In the genomic region with DNA sequence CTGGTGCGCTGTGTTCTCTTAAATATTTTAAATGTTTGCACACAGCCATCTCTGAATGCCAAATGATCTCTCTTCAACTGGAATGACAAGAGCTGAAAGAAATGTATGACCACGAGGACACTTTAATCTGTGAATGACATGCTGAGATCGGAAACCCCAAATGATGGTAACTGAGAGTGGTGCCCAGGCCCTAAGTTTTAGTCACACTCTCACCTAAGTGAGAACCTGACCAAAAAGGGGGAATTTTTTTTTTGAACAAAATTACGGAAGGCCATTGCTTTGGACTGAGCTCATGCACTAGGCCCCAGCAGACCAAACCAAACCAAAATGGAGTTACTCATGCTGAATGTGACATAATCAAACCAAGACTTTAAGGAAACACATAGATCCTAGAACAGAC, we compare ENCODE assay signal across 1 cellular context.
TF ChIP-seq lines count a peak whose summit lies in the region.

No MANE protein-coding gene starts in this region.

TF ChIP-seq in HepG2, 621 proteins besides CTCF, POLR2A, EP300 and RAD21 (continued from another document):
- TF ChIP-seq, protein P1, sequence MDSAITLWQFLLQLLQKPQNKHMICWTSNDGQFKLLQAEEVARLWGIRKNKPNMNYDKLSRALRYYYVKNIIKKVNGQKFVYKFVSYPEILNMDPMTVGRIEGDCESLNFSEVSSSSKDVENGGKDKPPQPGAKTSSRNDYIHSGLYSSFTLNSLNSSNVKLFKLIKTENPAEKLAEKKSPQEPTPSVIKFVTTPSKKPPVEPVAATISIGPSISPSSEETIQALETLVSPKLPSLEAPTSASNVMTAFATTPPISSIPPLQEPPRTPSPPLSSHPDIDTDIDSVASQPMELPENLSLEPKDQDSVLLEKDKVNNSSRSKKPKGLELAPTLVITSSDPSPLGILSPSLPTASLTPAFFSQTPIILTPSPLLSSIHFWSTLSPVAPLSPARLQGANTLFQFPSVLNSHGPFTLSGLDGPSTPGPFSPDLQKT (CRISPR knock-in tag; IDR thresholded peaks at IDR 0.05; ENCODE audit: borderline replicate concordance), result no peak
- TF ChIP-seq, protein P2, sequence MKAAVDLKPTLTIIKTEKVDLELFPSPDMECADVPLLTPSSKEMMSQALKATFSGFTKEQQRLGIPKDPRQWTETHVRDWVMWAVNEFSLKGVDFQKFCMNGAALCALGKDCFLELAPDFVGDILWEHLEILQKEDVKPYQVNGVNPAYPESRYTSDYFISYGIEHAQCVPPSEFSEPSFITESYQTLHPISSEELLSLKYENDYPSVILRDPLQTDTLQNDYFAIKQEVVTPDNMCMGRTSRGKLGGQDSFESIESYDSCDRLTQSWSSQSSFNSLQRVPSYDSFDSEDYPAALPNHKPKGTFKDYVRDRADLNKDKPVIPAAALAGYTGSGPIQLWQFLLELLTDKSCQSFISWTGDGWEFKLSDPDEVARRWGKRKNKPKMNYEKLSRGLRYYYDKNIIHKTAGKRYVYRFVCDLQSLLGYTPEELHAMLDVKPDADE (CRISPR knock-in tag; IDR thresholded peaks at IDR 0.05), result no peak
- TF ChIP-seq TEF (CRISPR knock-in tag; IDR thresholded peaks at IDR 0.05) (no peak), ZNF569 (CRISPR knock-in tag; IDR thresholded peaks at IDR 0.05; ENCODE audit: borderline replicate concordance) (no peak), ZFX (CRISPR knock-in tag; IDR thresholded peaks at IDR 0.05; ENCODE audit: low read depth) (no peak), KDM5A (IDR thresholded peaks at IDR 0.05; ENCODE audit: borderline replicate concordance, low read length) (no peak), ZNF101 (CRISPR knock-in tag; IDR thresholded peaks at IDR 0.05; ENCODE audit: borderline replicate concordance, low read depth) (no peak), RELA (CRISPR knock-in tag; IDR thresholded peaks at IDR 0.05) (no peak)
